In genomic region chr1:204513117-204513716, GRCh38 we compare ENCODE assay signal across 10 cellular contexts. TPM values are rescaled to one million over a fixed set of nuclear protein-coding genes. Genes with fewer than 3 reads are reported as not detected.
A peak's percentile ranks its signal among the peaks of the same experiment; 100 is the strongest.
DNase-seq lines count a peak whose midpoint lies in the region; ATAC-seq, FAIRE-seq and TF ChIP-seq lines count a peak whose summit lies in the region.
"Had no signal": no experiment of that assay in that cellular context is flagged by ENCODE, and none has a peak within 500 bp of the region (broad histone marks: within the 10 kb centered on the region; RNA-seq: fewer than 3 reads in every experiment).

No MANE protein-coding gene starts in this region.

- H3K9me3 ChIP-seq in SU-DHL-6 (ENCODE audit: insufficient read depth, low read length) (no peaks in the 10 kb centered on the region), pancreas (no peaks in the 10 kb centered on the region), hepatocyte (ENCODE audit: low read depth) (no peaks in the 10 kb centered on the region)
- H3K9me3 ChIP-seq: thoracic aorta had no signal

- H3K9me2 ChIP-seq in SU-DHL-6 (replicated peaks; ENCODE audit: insufficient read depth, low read length) (no peaks in the 10 kb centered on the region), hepatocyte (replicated peaks; ENCODE audit: insufficient read depth) (no peaks in the 10 kb centered on the region)

- H3F3A ChIP-seq in SU-DHL-6 (ENCODE audit: insufficient read depth): peaks cover 64% of the 10 kb centered on the region

- intact Hi-C loops in pancreas (cut with DNase I): no loop called here

- TF ChIP-seq CTCF in GM06990 (IDR thresholded peaks at IDR 0.05; ENCODE audit: insufficient read depth, low read length, poor library complexity, severe bottlenecking): no peak
- TF ChIP-seq CTCF in SU-DHL-6 (IDR thresholded peaks at IDR 0.05; ENCODE audit: insufficient read depth, low read length, poor library complexity, severe bottlenecking): no peak
- TF ChIP-seq CTCF in pancreas (IDR thresholded peaks at IDR 0.05): no peak
- no peak for TF ChIP-seq CTCF in hepatocyte (IDR thresholded peaks at IDR 0.05; ENCODE audit: poor library complexity)

- H3K79me2 ChIP-seq in SU-DHL-6 (ENCODE audit: insufficient read depth, low read length) (peaks cover 20% of the 10 kb centered on the region), hepatocyte (peaks cover 18% of the 10 kb centered on the region)

- ATAC-seq in HG02610 (IDR thresholded peaks at IDR 0.05; ENCODE audit: unreplicated experiment) (peak; percentile 32), pancreas (no peak)

- H3K4me3 ChIP-seq in GM06990 (replicated peaks; ENCODE audit: low read depth, low read length) (peak overlapping the region; percentile 50), SU-DHL-6 (ENCODE audit: insufficient read depth, low read length, poor library complexity, severe bottlenecking) (peak overlapping the region; percentile 44), pancreas (no peak overlapping the region), hepatocyte (no peak overlapping the region)
- H3K4me3 ChIP-seq: thoracic aorta had no signal

- no peaks in the 10 kb centered on the region for H4K20me1 ChIP-seq in SU-DHL-6 (ENCODE audit: low read depth, low read length)
- H4K20me1 ChIP-seq in hepatocyte (ENCODE audit: insufficient read depth, poor library complexity, severe bottlenecking): no peaks in the 10 kb centered on the region

- H2AFZ ChIP-seq in SU-DHL-6 (ENCODE audit: low read depth, low read length, severe bottlenecking) (no peak overlapping the region), hepatocyte (no peak overlapping the region)

- H3K27ac ChIP-seq in SU-DHL-6 (ENCODE audit: low read depth, low read length) (peak overlapping the region; percentile 96), pancreas (peak overlapping the region in 2 of 4 donors; percentile 15 to 28), hepatocyte (no peak overlapping the region)

- H3K27me3 ChIP-seq in GM06990 (replicated peaks; ENCODE audit: control insufficient read depth, insufficient read depth, low read length) (no peaks in the 10 kb centered on the region), SU-DHL-6 (ENCODE audit: low read length) (no peaks in the 10 kb centered on the region), pancreas (no peaks in the 10 kb centered on the region), hepatocyte (no peaks in the 10 kb centered on the region)

- H3K36me3 ChIP-seq in GM06990 (ENCODE audit: control insufficient read depth, insufficient read depth, low read length) (no peaks in the 10 kb centered on the region), SU-DHL-6 (ENCODE audit: low read length) (no peaks in the 10 kb centered on the region), pancreas (no peaks in the 10 kb centered on the region), hepatocyte (replicated peaks; ENCODE audit: insufficient read depth, low read depth) (no peaks in the 10 kb centered on the region)

- H3K4me2 ChIP-seq in SU-DHL-6 (ENCODE audit: low read depth, low read length, poor library complexity, severe bottlenecking): peak overlapping the region; percentile 71
- no peak overlapping the region for H3K4me2 ChIP-seq in hepatocyte

- peak overlapping the region; percentile 31; the same call in 1 of the 2 replicates for H3K9ac ChIP-seq in SU-DHL-6 (ENCODE audit: low read length)

- DNase-seq in GM06990 (ENCODE audit: extremely low read depth, insufficient read length) (peak; percentile 86), germinal center (ENCODE audit: low spot score) (peak; percentile 67), pancreas (no peak), H4 (ENCODE audit: low spot score) (no peak), NCI-H748 treated with DMSO at 0.1 percent for 48 hours (lab: John Stamatoyannopoulos, UW) (no peak), hepatocyte (ENCODE audit: low spot score) (no peak)

- FAIRE-seq in pancreas (lab: Jason Lieb, UNC): no peak
- FAIRE-seq: keratinocyte had no signal

- WGBS in pancreas, 2 donors: 80 to 83% methylated on average over 15 of the region's 15 CpGs
- WGBS in hepatocyte (ENCODE audit: low lambda C conversion rate, missing lambda C conversion rate): 91% methylated on average over 15 of the region's 15 CpGs

- H3K4me1 ChIP-seq in pancreas (peaks cover 0 to 8% (median 6%) of the 10 kb centered on the region in 3 donors), hepatocyte (ENCODE audit: insufficient read depth) (peaks cover 5% of the 10 kb centered on the region)

RNA-seq across cellular contexts. Expression of gene MDM4, which starts 3.0 kb away (rescaled TPM):
- total RNA-seq in pancreas: 10 to 100 TPM; 31.1 to 53.0 (median 37.6) TPM
- 10 to 100 TPM; 13.5 to 16.4 TPM for polyA plus RNA-seq in pancreas
- 3.6 and 5.9 TPM in 2 replicates for total RNA-seq in H4 (2014; rRNA removed; shearing (Covaris generic))
- 42.3 and 47.8 TPM in 2 replicates for total RNA-seq in hepatocyte
- polyA plus RNA-seq in hepatocyte: 15.4 and 22.5 TPM in 2 replicates

RNA-seq across cellular contexts. Expression of gene PIK3C2B, which starts 18.6 kb away (rescaled TPM):
- total RNA-seq in pancreas (10 to 100 TPM in 3 of 6 donors, 1 to 10 TPM in 3; 8.7 to 17.5 (median 9.7) TPM), hepatocyte (19.7 and 26.0 TPM in 2 replicates)
- polyA plus RNA-seq in pancreas (10 to 100 TPM in 1 of 2 donors, 1 to 10 TPM in 1; 5.4 to 13.1 TPM), hepatocyte (15.5 and 18.8 TPM in 2 replicates)
- total RNA-seq in H4 (2014; rRNA removed; shearing (Covaris generic)): 2.4 and 3.4 TPM in 2 replicates

Comparison
In these comparisons a context has a peak if more than half of its experiments do, and no peak if none do; other contexts are left out.
1. DNase-seq: peak in GM06990 (single experiment) and germinal center (single experiment); none in pancreas (0 of 6), H4 (single experiment), NCI-H748 treated with DMSO at 0.1 percent for 48 hours (single experiment) and hepatocyte (single experiment).
2. H3K4me3 ChIP-seq: peak in GM06990 (single experiment) and SU-DHL-6 (single experiment); none in pancreas (0 of 4) and hepatocyte (single experiment).